In the genomic region with DNA sequence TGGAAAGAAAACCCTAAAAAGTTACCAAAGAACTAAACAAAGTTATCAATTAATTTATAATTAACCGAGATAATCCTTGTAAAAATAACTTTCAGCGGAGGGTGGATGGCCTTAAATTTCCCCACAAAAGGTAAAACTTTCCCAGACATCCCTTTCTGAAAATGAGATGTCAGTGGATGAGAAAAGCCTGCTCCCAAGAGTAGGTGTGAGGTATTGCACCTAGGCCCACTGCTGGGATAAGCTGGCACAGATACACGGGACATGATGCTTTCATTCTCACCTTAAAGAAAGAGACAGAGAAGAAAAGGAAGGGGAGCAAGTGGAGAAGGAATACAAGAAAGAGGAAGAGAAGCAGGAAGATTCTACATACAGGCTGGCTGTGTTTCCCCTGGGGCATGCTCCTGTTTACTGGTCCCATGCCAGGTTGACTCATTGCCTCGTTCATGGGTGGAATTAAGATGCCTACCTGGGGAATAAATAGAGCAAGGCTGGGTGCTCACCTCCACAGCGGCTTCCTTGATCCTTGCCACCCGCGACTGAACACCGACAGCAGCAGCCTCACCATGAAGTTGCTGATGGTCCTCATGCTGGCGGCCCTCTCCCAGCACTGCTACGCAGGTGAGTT, we compare ENCODE assay signal across 13 cellular contexts. TPM values are rescaled to one million over a fixed set of nuclear protein-coding genes. Genes with fewer than 3 reads are reported as not detected.
DNase-seq lines count a peak whose midpoint lies in the region; ATAC-seq and TF ChIP-seq lines count a peak whose summit lies in the region.
"Had no signal": no experiment of that assay in that cellular context is flagged by ENCODE, and none has a peak within 500 bp of the region (broad histone marks: within the 10 kb centered on the region; RNA-seq: fewer than 3 reads in every experiment).

A gene (plus strand): TSS at position 505 of the 625 bp plus-strand sequence. CDS start 59 bp downstream, at position 564.

- no peak within 1 kb of the TSS for H3K18ac ChIP-seq in mesendoderm (ENCODE audit: low read length)

- TF ChIP-seq POLR2A in vagina (IDR thresholded peaks at IDR 0.05): no peak

- H3K4me2 ChIP-seq in mesendoderm (ENCODE audit: low read length): no peak within 1 kb of the TSS

- no peaks in the 10 kb centered on the region for H3K9me3 ChIP-seq in vagina
- H3K9me3 ChIP-seq in left lung: no peaks in the 10 kb centered on the region
- H3K9me3 ChIP-seq: Peyer's patch, testis had no signal

- DNase-seq in ELR (ENCODE audit: low read depth) (peak; percentile 3), HuH-7 (ENCODE audit: low spot score) (peak; percentile 4), T47D (ENCODE audit: low read depth in 1 of 2, low spot score in 1 of 2) (peak; percentile 28 to 58), mesendoderm (peak; percentile 10), vagina (ENCODE audit: extremely low spot score in 2 of 2) (no peak), left lung (no peak)
- DNase-seq: foreskin fibroblast, NCI-H1092 treated with DMSO at 0.1 percent for 48 hours, Peyer's patch, testis had no signal

- H4K8ac ChIP-seq in mesendoderm (ENCODE audit: low read depth, low read length): no peak within 1 kb of the TSS

- no peak within 1 kb of the TSS for H3K4ac ChIP-seq in mesendoderm (ENCODE audit: low read depth, low read length)

- no peak within 1 kb of the TSS for H2BK5ac ChIP-seq in mesendoderm (ENCODE audit: low read length)

- TF ChIP-seq CTCF in vagina (IDR thresholded peaks at IDR 0.05) (no peak), left lung (IDR thresholded peaks at IDR 0.05) (no peak)

- no peak within 1 kb of the TSS for H3K9ac ChIP-seq in mesendoderm (ENCODE audit: low read length)

- no peak within 1 kb of the TSS for H3K56ac ChIP-seq in mesendoderm (ENCODE audit: low read length)

- H3K4me1 ChIP-seq in mesendoderm (ENCODE audit: control insufficient read depth, low read depth, low read length) (no peaks in the 10 kb centered on the region), vagina (no peaks in the 10 kb centered on the region), left lung (no peaks in the 10 kb centered on the region)
- H3K4me1 ChIP-seq: Peyer's patch, testis had no signal

- H2AK5ac ChIP-seq in mesendoderm (ENCODE audit: low read length): no peak within 1 kb of the TSS

- in situ Hi-C loops in T47D (cut with HindIII; ENCODE audit: low pct_unique_long_range_greater_than_20kb, low sequenced_read_pairs): no loop called here

- no CpG with 5 or more reads among the region's 10 CpGs for WGBS in mesendoderm (ENCODE audit: extremely low coverage, insufficient coverage, low lambda C conversion rate)

- H3K4me3 ChIP-seq in mesendoderm (ENCODE audit: low read length): no peak within 1 kb of the TSS
- no peak within 1 kb of the TSS for H3K4me3 ChIP-seq in vagina
- H3K4me3 ChIP-seq in left lung: no peak within 1 kb of the TSS
- H3K4me3 ChIP-seq: Peyer's patch, testis had no signal

- H2BK120ac ChIP-seq in mesendoderm (ENCODE audit: low read depth, low read length): no peak within 1 kb of the TSS

- no peak within 1 kb of the TSS for H3K23ac ChIP-seq in mesendoderm (ENCODE audit: low read length)

- no peaks in the 10 kb centered on the region for H3K27me3 ChIP-seq in mesendoderm (ENCODE audit: insufficient read depth, low read length, poor library complexity)
- no peaks in the 10 kb centered on the region for H3K27me3 ChIP-seq in vagina
- H3K27me3 ChIP-seq in left lung: peaks cover 0 to 25% of the 10 kb centered on the region in 2 donors
- H3K27me3 ChIP-seq: Peyer's patch, testis had no signal

- ATAC-seq in HG03354 (IDR thresholded peaks at IDR 0.05; ENCODE audit: poor library complexity, severe bottlenecking, unreplicated experiment): no peak
- ATAC-seq in left lung: no peak
- no peak for ATAC-seq in HG02884 (IDR thresholded peaks at IDR 0.05; ENCODE audit: unreplicated experiment)

- no peaks in the 10 kb centered on the region for H3K79me1 ChIP-seq in mesendoderm (ENCODE audit: low read length)

- no peak within 1 kb of the TSS for H2BK15ac ChIP-seq in mesendoderm (replicated peaks; ENCODE audit: low read depth)

- H3K36me3 ChIP-seq in mesendoderm (ENCODE audit: control insufficient read depth, insufficient read depth, low read length) (no peaks in the 10 kb centered on the region), vagina (no peaks in the 10 kb centered on the region), left lung (no peaks in the 10 kb centered on the region)
- H3K36me3 ChIP-seq: Peyer's patch had no signal

- no peak within 1 kb of the TSS for H3K27ac ChIP-seq in mesendoderm (ENCODE audit: low read depth, low read length)
- H3K27ac ChIP-seq in vagina: no peak within 1 kb of the TSS
- no peak within 1 kb of the TSS for H3K27ac ChIP-seq in left lung
- H3K27ac ChIP-seq: Peyer's patch, testis had no signal

- no peaks in the 10 kb centered on the region for H3K79me2 ChIP-seq in mesendoderm (ENCODE audit: control insufficient read depth, insufficient read depth, low read length)

- H4K5ac ChIP-seq in mesendoderm (ENCODE audit: low read length): no peak within 1 kb of the TSS

- intact Hi-C loops in vagina (cut with DNase I): no loop called here
- intact Hi-C loops in left lung (cut with DNase I): no loop called here

RNA-seq across cellular contexts. Expression of the gene that starts here (rescaled TPM):
- not detected for polyA plus RNA-seq in mesendoderm (2013, experiment 1 of 2)
- not detected for polyA plus RNA-seq in mesendoderm (2013, experiment 2 of 2)
- total RNA-seq in vagina (not detected), left lung (not detected)
- total RNA-seq: H4, Peyer's patch, testis had no signal

Comparison
In these comparisons a context has a peak if more than half of its experiments do, and no peak if none do; other contexts are left out.
1. DNase-seq: peak in ELR (single experiment), HuH-7 (single experiment), T47D (2 of 2) and mesendoderm (single experiment); none in vagina (0 of 2) and left lung (0 of 2).